ENCODE assay signal across 1 cellular context in genomic region chr2:21067125-21067524, GRCh38.
TF ChIP-seq lines count a peak whose summit lies in the region.

No MANE protein-coding gene starts in this region.

TF ChIP-seq in H1, 55 proteins besides CTCF, POLR2A, EP300 and RAD21:
- TF ChIP-seq RXRA (IDR thresholded peaks at IDR 0.05; ENCODE audit: insufficient read depth, low read depth, low read length) (no peak), TBP (IDR thresholded peaks at IDR 0.05; ENCODE audit: low read depth, low read length) (no peak), CHD2 (IDR thresholded peaks at IDR 0.05; ENCODE audit: low read length) (no peak), SIX5 (IDR thresholded peaks at IDR 0.05; ENCODE audit: low read depth, low read length) (no peak), CHD1 (IDR thresholded peaks at IDR 0.05; ENCODE audit: low read depth, low read length) (no peak), SIRT6 (IDR thresholded peaks at IDR 0.05; ENCODE audit: low read length) (no peak), MAFK (IDR thresholded peaks at IDR 0.05; ENCODE audit: low read depth, low read length) (no peak)
